In the genomic region with DNA sequence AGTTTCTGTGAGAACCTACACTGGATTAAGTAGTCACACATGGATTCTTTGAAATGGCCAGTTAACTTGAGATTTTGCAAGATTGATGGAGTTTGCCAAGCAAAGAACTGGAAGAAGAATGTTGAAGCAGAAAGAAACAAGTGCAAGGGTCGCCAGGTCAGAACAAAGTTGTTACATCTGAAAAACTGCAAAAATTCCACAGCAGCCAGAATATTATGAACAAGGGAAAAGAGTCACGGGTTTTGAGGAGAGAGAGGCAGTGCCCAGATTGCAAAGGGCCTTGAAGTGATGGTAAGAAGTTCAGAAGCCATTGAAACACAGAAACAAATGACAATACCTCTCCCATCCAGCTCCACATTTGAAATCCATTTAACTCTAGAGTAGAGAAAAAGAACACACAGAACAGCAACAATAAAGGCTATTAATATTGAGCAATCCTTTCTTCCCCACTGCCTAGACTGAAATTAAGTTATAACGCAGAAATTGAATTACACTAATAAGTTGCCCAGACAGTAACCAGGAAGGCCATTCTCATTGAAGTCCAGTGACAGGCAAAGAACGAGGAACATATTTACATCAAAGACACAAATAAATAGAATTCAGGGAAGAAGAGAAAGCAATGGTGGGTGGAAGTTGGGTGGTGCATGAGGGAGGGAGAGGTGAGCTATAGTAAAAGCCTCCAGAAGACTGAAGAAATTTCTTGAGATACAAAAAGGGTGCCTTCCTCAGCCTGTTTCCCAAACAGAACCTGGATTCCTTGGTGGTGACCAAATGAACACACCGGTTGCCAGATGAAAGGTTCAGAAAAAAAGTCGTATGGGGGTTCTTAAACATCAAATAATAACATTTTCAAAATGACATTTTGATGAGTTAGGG, we compare ENCODE assay signal across 15 cellular contexts.
"Had no signal": no experiment of that assay in that cellular context is flagged by ENCODE, and none has a peak within 500 bp of the region (broad histone marks: within the 10 kb centered on the region; RNA-seq: fewer than 3 reads in every experiment).

No MANE protein-coding gene starts in this region.

- H3K36me3 Mint-ChIP-seq: brain had no signal

- H3K9me3 ChIP-seq: pancreas had no signal

- H3K79me2 ChIP-seq: hepatocyte had no signal

- H3K4me1 ChIP-seq: pancreas had no signal

- H3K4me2 ChIP-seq: hepatocyte had no signal

- H3K27ac Mint-ChIP-seq: activated CD4-positive, alpha-beta memory T cell treated with anti-CD3 and anti-CD28 coated beads, Interleukin-2, amount 10 ng/mL, durations not matched to agents 7 days and 5 days; activated T-helper 2 cell treated with anti-CD3 and anti-CD28 coated beads, Interferon-gamma antibody, Interleukin-2, Interleukin-4, amounts not matched to agents 10 μg/mL and 5 μg/mL and 100 μg/mL, durations not matched to agents 14 hours and 24 hours and 36 hours; brain had no signal

- H3K36me3 ChIP-seq: pancreas had no signal

- ATAC-seq: pancreas had no signal

- H3K4me3 Mint-ChIP-seq: activated CD4-positive, alpha-beta memory T cell treated with anti-CD3 and anti-CD28 coated beads, Interleukin-2, amount 10 ng/mL, durations not matched to agents 7 days and 5 days; brain; nephron had no signal

- H3K4me3 ChIP-seq: hepatocyte, pancreas had no signal

- H2AFZ ChIP-seq: hepatocyte had no signal

- H3K27ac ChIP-seq: hepatocyte, pancreas had no signal

- DNase-seq: activated CD4-positive, alpha-beta memory T cell treated with anti-CD3 and anti-CD28 coated beads, Interleukin-2, amount 10 ng/mL, durations not matched to agents 7 days and 5 days; activated CD8-positive, alpha-beta memory T cell treated with anti-CD3 and anti-CD28 coated beads, Interleukin-2, amount 50 U/mL, for 48 hours; activated naive CD4-positive, alpha-beta T cell treated with anti-CD3 and anti-CD28 coated beads, Interleukin-2, amount 50 U/mL, for 16 hours; amygdala; dermis blood vessel endothelial cell; midbrain; pancreas; retina; SHP77; small intestine; trophoblast cell had no signal

- H3K27me3 Mint-ChIP-seq: activated CD4-positive, alpha-beta memory T cell treated with anti-CD3 and anti-CD28 coated beads, Interleukin-2, amount 10 ng/mL, durations not matched to agents 7 days and 5 days had no signal

- H3K27me3 ChIP-seq: hepatocyte, pancreas had no signal

- H3K9me3 Mint-ChIP-seq: activated CD4-positive, alpha-beta memory T cell treated with anti-CD3 and anti-CD28 coated beads, Interleukin-2, amount 10 ng/mL, durations not matched to agents 7 days and 5 days; activated T-helper 2 cell treated with anti-CD3 and anti-CD28 coated beads, Interferon-gamma antibody, Interleukin-2, Interleukin-4, amounts not matched to agents 10 μg/mL and 5 μg/mL and 100 μg/mL, durations not matched to agents 14 hours and 24 hours and 36 hours; brain; nephron had no signal
